ENCODE assay signal across 1 cellular context in the genomic region with DNA sequence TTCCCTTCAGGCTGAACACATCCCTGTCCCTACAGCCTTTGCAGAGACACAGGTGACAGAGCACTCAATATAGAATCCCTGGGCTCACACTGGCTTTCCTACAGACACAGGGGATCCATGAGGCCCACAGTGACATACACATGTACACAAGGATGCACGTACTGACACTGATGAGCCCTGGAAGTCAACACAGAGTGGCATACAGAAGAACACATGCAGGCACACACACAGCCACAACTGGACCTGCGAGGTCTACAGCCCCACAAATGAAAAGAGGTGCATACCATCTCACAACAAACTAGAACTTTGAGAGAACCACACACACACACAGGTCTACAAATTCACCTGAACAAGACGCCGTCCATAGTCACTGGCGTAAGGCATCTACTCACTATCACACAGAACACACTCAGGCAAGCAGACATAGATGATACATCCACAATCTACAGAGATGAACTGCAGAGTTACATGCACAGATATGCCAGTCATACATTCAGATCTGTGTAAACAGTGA.
TF ChIP-seq lines count a peak whose summit lies in the region.

No MANE protein-coding gene starts in this region.

TF ChIP-seq in K562, 482 proteins besides CTCF, POLR2A, EP300 and RAD21 (continues in another document):
- TF ChIP-seq MTA1 (IDR thresholded peaks at IDR 0.05; ENCODE audit: borderline replicate concordance), result no peak
- no peak for TF ChIP-seq POLR2B (IDR thresholded peaks at IDR 0.05; ENCODE audit: low read depth, partially characterized antibody)
- no peak for TF ChIP-seq HNRNPK (IDR thresholded peaks at IDR 0.05; ENCODE audit: low read depth, low read length, poor library complexity, severe bottlenecking)
- TF ChIP-seq KAT2B (IDR thresholded peaks at IDR 0.05; ENCODE audit: low read depth, low read length), result no peak
- no peak for TF ChIP-seq ZNF830 (CRISPR knock-in tag; IDR thresholded peaks at IDR 0.05)
- no peak for TF ChIP-seq SMARCC2 (IDR thresholded peaks at IDR 0.05; ENCODE audit: low read depth)
- TF ChIP-seq KLF1 (tag; IDR thresholded peaks at IDR 0.05), result 0 out of 2 replicates have a peak, but pooled peaks have one; percentile 15
- TF ChIP-seq, protein P1, sequence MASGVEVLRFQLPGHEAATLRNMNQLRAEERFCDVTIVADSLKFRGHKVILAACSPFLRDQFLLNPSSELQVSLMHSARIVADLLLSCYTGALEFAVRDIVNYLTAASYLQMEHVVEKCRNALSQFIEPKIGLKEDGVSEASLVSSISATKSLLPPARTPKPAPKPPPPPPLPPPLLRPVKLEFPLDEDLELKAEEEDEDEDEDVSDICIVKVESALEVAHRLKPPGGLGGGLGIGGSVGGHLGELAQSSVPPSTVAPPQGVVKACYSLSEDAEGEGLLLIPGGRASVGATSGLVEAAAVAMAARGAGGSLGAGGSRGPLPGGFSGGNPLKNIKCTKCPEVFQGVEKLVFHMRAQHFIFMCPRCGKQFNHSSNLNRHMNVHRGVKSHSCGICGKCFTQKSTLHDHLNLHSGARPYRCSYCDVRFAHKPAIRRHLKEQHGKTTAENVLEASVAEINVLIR (CRISPR knock-in tag; IDR thresholded peaks at IDR 0.05), result no peak
- TF ChIP-seq CREBBP (IDR thresholded peaks at IDR 0.05; ENCODE audit: low read depth, low read length), result no peak
- TF ChIP-seq FOXP1 (CRISPR knock-in tag; IDR thresholded peaks at IDR 0.05), result no peak
- TF ChIP-seq ZNF224 (CRISPR knock-in tag; IDR thresholded peaks at IDR 0.05), result no peak
- TF ChIP-seq, protein P2, sequence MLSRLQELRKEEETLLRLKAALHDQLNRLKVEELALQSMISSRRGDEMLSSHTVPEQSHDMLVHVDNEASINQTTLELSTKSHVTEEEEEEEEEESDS (CRISPR knock-in tag; IDR thresholded peaks at IDR 0.05), result no peak
- no peak for TF ChIP-seq MED1 (CRISPR knock-in tag; IDR thresholded peaks at IDR 0.05; ENCODE audit: borderline replicate concordance)
- TF ChIP-seq ADNP (tag; IDR thresholded peaks at IDR 0.05), result no peak
- no peak for TF ChIP-seq PPARD (CRISPR knock-in tag; IDR thresholded peaks at IDR 0.05)
- TF ChIP-seq SMARCB1 (IDR thresholded peaks at IDR 0.05; ENCODE audit: insufficient read length, low read depth), result no peak
- TF ChIP-seq, protein P3, sequence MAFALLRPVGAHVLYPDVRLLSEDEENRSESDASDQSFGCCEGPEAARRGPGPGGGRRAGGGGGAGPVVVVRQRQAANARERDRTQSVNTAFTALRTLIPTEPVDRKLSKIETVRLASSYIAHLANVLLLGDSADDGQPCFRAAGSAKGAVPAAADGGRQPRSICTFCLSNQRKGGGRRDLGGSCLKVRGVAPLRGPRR (CRISPR knock-in tag; IDR thresholded peaks at IDR 0.05), result 0 out of 2 replicates have a peak, but pooled peaks have one; percentile 13
- no peak for TF ChIP-seq ATF1 (CRISPR knock-in tag; IDR thresholded peaks at IDR 0.05)
- no peak for TF ChIP-seq ATF1 (tag; IDR thresholded peaks at IDR 0.05)
- no peak for TF ChIP-seq BACH1 (tag; IDR thresholded peaks at IDR 0.05)
- TF ChIP-seq POLR2AphosphoS2 (IDR thresholded peaks at IDR 0.05; ENCODE audit: low read length), result no peak
- TF ChIP-seq HDAC8 (tag; IDR thresholded peaks at IDR 0.05), result no peak
- TF ChIP-seq, protein P4, sequence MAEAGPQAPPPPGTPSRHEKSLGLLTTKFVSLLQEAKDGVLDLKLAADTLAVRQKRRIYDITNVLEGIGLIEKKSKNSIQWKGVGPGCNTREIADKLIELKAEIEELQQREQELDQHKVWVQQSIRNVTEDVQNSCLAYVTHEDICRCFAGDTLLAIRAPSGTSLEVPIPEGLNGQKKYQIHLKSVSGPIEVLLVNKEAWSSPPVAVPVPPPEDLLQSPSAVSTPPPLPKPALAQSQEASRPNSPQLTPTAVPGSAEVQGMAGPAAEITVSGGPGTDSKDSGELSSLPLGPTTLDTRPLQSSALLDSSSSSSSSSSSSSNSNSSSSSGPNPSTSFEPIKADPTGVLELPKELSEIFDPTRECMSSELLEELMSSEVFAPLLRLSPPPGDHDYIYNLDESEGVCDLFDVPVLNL (CRISPR knock-in tag; IDR thresholded peaks at IDR 0.05; ENCODE audit: low read depth), result no peak
- no peak for TF ChIP-seq BCL6 (CRISPR knock-in tag; IDR thresholded peaks at IDR 0.05)
- peak; percentile 88; the same call in 1 of the 2 replicates for TF ChIP-seq TSC22D4 (tag; IDR thresholded peaks at IDR 0.05)
- 0 out of 2 replicates have a peak, but pooled peaks have one; percentile 47 for TF ChIP-seq EZH2 (IDR thresholded peaks at IDR 0.05; ENCODE audit: borderline replicate concordance, low read depth, low read length)
- TF ChIP-seq, protein P5, sequence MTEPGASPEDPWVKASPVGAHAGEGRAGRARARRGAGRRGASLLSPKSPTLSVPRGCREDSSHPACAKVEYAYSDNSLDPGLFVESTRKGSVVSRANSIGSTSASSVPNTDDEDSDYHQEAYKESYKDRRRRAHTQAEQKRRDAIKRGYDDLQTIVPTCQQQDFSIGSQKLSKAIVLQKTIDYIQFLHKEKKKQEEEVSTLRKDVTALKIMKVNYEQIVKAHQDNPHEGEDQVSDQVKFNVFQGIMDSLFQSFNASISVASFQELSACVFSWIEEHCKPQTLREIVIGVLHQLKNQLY (CRISPR knock-in tag; conservative IDR thresholded peaks at IDR 0.05), result no peak; a peak in 2 of 4 replicates
- TF ChIP-seq NR2C1 (IDR thresholded peaks at IDR 0.05), result no peak
- TF ChIP-seq NR2C1 (tag; IDR thresholded peaks at IDR 0.05), result no peak
- TF ChIP-seq HDAC6 (IDR thresholded peaks at IDR 0.05; ENCODE audit: low read depth, low read length), result 0 out of 2 replicates have a peak, but pooled peaks have one; percentile 66
- peak in 1 of 2 experiments; percentile 58; a peak in 1 of 3 replicates for TF ChIP-seq CBX3 (IDR thresholded peaks at IDR 0.05; ENCODE audit: borderline replicate concordance in 1 of 2, low read length in 2 of 2)
- TF ChIP-seq ZNF184 (CRISPR knock-in tag; IDR thresholded peaks at IDR 0.05), result no peak
- TF ChIP-seq BCOR (IDR thresholded peaks at IDR 0.05), result no peak
- TF ChIP-seq, protein P6, sequence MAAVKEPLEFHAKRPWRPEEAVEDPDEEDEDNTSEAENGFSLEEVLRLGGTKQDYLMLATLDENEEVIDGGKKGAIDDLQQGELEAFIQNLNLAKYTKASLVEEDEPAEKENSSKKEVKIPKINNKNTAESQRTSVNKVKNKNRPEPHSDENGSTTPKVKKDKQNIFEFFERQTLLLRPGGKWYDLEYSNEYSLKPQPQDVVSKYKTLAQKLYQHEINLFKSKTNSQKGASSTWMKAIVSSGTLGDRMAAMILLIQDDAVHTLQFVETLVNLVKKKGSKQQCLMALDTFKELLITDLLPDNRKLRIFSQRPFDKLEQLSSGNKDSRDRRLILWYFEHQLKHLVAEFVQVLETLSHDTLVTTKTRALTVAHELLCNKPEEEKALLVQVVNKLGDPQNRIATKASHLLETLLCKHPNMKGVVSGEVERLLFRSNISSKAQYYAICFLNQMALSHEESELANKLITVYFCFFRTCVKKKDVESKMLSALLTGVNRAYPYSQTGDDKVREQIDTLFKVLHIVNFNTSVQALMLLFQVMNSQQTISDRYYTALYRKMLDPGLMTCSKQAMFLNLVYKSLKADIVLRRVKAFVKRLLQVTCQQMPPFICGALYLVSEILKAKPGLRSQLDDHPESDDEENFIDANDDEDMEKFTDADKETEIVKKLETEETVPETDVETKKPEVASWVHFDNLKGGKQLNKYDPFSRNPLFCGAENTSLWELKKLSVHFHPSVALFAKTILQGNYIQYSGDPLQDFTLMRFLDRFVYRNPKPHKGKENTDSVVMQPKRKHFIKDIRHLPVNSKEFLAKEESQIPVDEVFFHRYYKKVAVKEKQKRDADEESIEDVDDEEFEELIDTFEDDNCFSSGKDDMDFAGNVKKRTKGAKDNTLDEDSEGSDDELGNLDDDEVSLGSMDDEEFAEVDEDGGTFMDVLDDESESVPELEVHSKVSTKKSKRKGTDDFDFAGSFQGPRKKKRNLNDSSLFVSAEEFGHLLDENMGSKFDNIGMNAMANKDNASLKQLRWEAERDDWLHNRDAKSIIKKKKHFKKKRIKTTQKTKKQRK (IDR thresholded peaks at IDR 0.05; ENCODE audit: borderline replicate concordance, low read depth, low read length), result no peak
- no peak for TF ChIP-seq NELFE (IDR thresholded peaks at IDR 0.05; ENCODE audit: insufficient read depth, insufficient read length)
- no peak for TF ChIP-seq THRAP3 (IDR thresholded peaks at IDR 0.05; ENCODE audit: borderline replicate concordance)
- TF ChIP-seq FOXJ2 (tag; IDR thresholded peaks at IDR 0.05), result no peak
- TF ChIP-seq, protein P7, sequence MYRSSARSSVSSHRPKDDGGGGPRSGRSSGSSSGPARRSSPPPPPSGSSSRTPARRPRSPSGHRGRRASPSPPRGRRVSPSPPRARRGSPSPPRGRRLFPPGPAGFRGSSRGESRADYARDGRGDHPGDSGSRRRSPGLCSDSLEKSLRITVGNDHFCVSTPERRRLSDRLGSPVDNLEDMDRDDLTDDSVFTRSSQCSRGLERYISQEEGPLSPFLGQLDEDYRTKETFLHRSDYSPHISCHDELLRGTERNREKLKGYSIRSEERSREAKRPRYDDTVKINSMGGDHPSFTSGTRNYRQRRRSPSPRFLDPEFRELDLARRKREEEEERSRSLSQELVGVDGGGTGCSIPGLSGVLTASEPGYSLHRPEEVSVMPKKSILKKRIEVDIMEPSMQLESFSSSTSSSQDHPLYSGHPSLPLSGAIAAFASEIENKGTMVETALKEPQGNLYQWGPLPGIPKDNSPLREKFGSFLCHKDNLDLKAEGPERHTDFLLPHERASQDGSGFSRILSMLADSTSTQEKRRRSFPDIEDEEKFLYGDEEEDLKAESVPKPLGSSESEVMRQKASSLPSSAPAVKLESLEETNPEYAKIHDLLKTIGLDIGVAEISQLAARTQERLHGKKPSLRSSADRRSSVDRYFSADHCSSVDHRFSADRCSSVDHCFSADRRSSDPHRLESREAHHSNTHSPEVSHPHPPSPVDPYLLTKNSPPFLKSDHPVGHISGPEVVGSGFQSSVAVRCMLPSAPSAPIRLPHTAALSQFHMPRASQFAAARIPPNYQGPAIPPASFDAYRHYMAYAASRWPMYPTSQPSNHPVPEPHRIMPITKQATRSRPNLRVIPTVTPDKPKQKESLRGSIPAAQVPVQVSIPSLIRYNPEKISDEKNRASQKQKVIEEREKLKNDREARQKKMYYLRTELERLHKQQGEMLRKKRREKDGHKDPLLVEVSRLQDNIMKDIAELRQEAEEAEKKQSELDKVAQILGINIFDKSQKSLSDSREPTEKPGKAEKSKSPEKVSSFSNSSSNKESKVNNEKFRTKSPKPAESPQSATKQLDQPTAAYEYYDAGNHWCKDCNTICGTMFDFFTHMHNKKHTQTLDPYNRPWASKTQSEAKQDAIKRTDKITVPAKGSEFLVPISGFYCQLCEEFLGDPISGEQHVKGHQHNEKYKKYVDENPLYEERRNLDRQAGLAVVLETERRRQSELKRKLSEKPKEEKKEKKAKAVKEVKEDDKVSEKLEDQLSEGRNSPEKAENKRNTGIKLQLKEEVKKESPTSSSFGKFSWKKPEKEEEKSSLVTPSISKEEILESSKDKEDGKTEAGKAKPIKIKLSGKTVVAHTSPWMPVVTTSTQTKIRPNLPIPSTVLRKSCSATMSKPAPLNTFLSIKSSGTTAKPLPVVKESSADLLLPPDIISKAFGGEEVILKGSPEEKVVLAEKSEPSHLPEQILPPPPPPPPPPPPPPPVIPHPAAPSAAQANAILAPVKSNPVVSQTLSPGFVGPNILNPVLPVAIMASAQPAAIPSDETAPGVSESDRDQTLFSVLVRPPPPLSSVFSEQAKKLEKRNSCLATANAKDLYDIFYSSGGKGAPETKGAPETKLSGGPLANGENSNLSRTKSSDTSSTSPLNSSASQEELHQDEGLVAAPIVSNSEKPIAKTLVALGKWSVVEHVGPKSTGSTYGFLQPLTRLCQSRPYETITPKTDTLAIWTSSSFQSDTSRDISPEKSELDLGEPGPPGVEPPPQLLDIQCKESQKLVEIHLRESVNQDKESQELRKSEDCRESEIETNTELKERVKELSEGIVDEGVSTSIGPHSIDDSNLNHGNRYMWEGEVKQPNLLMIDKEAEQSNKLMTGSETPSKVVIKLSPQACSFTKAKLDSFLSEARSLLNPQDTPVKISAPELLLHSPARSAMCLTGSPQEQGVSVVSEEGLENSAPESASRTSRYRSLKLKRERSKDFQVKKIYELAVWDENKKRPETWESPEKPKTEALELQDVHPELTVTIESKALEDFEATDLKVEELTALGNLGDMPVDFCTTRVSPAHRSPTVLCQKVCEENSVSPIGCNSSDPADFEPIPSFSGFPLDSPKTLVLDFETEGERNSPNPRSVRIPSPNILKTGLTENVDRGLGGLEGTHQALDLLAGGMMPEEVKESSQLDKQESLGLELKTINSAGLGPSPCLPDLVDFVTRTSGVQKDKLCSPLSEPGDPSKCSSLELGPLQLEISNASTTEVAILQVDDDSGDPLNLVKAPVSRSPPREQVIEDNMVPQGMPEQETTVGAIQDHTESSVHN (IDR thresholded peaks at IDR 0.05; ENCODE audit: borderline replicate concordance in 1 of 2, low read depth in 1 of 2), result no peak
- TF ChIP-seq, protein P8, sequence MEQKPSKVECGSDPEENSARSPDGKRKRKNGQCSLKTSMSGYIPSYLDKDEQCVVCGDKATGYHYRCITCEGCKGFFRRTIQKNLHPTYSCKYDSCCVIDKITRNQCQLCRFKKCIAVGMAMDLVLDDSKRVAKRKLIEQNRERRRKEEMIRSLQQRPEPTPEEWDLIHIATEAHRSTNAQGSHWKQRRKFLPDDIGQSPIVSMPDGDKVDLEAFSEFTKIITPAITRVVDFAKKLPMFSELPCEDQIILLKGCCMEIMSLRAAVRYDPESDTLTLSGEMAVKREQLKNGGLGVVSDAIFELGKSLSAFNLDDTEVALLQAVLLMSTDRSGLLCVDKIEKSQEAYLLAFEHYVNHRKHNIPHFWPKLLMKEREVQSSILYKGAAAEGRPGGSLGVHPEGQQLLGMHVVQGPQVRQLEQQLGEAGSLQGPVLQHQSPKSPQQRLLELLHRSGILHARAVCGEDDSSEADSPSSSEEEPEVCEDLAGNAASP (IDR thresholded peaks at IDR 0.05), result no peak
- no peak for TF ChIP-seq ZKSCAN3 (CRISPR knock-in tag; IDR thresholded peaks at IDR 0.05)
- TF ChIP-seq POLR2AphosphoS5 (IDR thresholded peaks at IDR 0.05; ENCODE audit: control insufficient read depth, insufficient read depth, low read depth, low read length), result no peak
- TF ChIP-seq ZSCAN32 (CRISPR knock-in tag; IDR thresholded peaks at IDR 0.05), result no peak
- TF ChIP-seq, protein P9, sequence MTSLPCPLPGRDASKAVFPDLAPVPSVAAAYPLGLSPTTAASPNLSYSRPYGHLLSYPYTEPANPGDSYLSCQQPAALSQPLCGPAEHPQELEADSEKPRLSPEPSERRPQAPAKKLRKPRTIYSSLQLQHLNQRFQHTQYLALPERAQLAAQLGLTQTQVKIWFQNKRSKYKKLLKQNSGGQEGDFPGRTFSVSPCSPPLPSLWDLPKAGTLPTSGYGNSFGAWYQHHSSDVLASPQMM (CRISPR knock-in tag; IDR thresholded peaks at IDR 0.05), result no peak
- TF ChIP-seq, protein P10, sequence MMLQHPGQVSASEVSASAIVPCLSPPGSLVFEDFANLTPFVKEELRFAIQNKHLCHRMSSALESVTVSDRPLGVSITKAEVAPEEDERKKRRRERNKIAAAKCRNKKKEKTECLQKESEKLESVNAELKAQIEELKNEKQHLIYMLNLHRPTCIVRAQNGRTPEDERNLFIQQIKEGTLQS (IDR thresholded peaks at IDR 0.05), result no peak
- TF ChIP-seq, protein P10 (CRISPR knock-in tag; conservative IDR thresholded peaks at IDR 0.05), result no peak
- no peak for TF ChIP-seq SP1 (CRISPR knock-in tag; IDR thresholded peaks at IDR 0.05)
- no peak for TF ChIP-seq NFRKB (IDR thresholded peaks at IDR 0.05; ENCODE audit: low read depth)
- no peak for TF ChIP-seq CTBP1 (IDR thresholded peaks at IDR 0.05; ENCODE audit: borderline replicate concordance)
- no peak for TF ChIP-seq CHD2 (IDR thresholded peaks at IDR 0.05; ENCODE audit: low read depth, low read length)
- no peak for TF ChIP-seq ZNF764 (CRISPR knock-in tag; IDR thresholded peaks at IDR 0.05; ENCODE audit: low read depth)
